1 cellular context compared by ENCODE assay signal in genomic region chr12:29671742-29672141, GRCh38.
TF ChIP-seq lines count a peak whose summit lies in the region.

No MANE protein-coding gene starts in this region.

TF ChIP-seq in IMR-90, 13 proteins besides CTCF, POLR2A, EP300 and RAD21 (continued from another document):
- TF ChIP-seq CEBPB (IDR thresholded peaks at IDR 0.05; ENCODE audit: low read depth, low read length) (no peak), MAFK (IDR thresholded peaks at IDR 0.05; ENCODE audit: low read depth, low read length) (no peak), FOS (IDR thresholded peaks at IDR 0.05; ENCODE audit: low read depth, low read length) (no peak), CHD1 (IDR thresholded peaks at IDR 0.05; ENCODE audit: low read depth, low read length) (no peak), ELK1 (IDR thresholded peaks at IDR 0.05; ENCODE audit: borderline replicate concordance, low read depth, low read length) (no peak), MXI1 (IDR thresholded peaks at IDR 0.05; ENCODE audit: borderline replicate concordance, low read depth, low read length) (no peak), SMC3 (IDR thresholded peaks at IDR 0.05; ENCODE audit: low read depth, low read length) (no peak), MAZ (IDR thresholded peaks at IDR 0.05; ENCODE audit: borderline replicate concordance, low read depth, low read length) (no peak), RCOR1 (IDR thresholded peaks at IDR 0.05; ENCODE audit: insufficient replicate concordance, low read length) (no peak), NFE2L2 (IDR thresholded peaks at IDR 0.05; ENCODE audit: low read depth, low read length) (no peak), BHLHE40 (IDR thresholded peaks at IDR 0.05; ENCODE audit: low read depth, low read length) (no peak)
- TF ChIP-seq, protein P1, sequence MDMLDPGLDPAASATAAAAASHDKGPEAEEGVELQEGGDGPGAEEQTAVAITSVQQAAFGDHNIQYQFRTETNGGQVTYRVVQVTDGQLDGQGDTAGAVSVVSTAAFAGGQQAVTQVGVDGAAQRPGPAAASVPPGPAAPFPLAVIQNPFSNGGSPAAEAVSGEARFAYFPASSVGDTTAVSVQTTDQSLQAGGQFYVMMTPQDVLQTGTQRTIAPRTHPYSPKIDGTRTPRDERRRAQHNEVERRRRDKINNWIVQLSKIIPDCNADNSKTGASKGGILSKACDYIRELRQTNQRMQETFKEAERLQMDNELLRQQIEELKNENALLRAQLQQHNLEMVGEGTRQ (IDR thresholded peaks at IDR 0.05; ENCODE audit: low read depth, low read length): no peak
